In the genomic region with DNA sequence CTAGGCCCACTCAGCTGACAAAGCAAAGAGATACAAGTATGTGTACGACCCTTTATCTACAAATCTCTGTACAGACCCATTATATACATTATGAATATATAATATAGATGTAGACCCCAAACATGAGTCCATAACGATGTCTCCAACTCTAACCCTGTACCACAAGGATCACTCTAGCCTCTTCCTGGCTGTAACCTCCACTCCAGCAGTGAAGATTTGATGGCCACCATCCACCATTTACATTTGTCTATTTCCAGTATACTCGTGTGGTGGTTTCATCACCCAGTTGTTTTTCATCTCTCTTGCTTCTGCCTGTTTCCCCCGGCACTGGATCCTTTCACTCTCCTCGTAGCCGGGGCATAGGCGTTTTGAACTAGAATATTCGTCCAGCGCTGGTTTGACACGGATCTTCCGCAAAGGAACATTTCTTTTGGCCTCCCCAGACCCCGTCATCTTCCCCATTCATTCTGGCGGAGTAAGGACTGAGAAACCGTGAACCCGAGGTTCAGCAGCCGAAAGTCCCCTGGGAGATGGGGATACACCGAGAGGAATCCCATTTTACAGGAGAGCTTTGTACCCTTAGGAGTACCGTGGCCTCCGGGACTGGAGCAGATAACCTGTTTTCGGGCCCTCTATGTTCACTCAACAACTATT, we compare ENCODE assay signal across 9 cellular contexts. TPM values are rescaled to one million over a fixed set of nuclear protein-coding genes. Genes with fewer than 3 reads are reported as not detected.
DNase-seq lines count a peak whose midpoint lies in the region; ATAC-seq, FAIRE-seq and TF ChIP-seq lines count a peak whose summit lies in the region.
"Had no signal": no experiment of that assay in that cellular context is flagged by ENCODE, and none has a peak within 500 bp of the region (broad histone marks: within the 10 kb centered on the region; RNA-seq: fewer than 3 reads in every experiment).

No MANE protein-coding gene starts in this region.

- H3K36me3 ChIP-seq in heart left ventricle (no peaks in the 10 kb centered on the region), GM12878 (ENCODE audit: control insufficient read depth in 2 of 2, insufficient read depth in 2 of 2, low read length in 1 of 2) (no peaks in the 10 kb centered on the region), lung (ENCODE audit: control insufficient read depth in 2 of 2, insufficient read depth in 2 of 2, low read length in 2 of 2) (no peaks in the 10 kb centered on the region), vagina (no peaks in the 10 kb centered on the region)

- H3K27me3 ChIP-seq in heart left ventricle, result no peaks in the 10 kb centered on the region
- no peaks in the 10 kb centered on the region for H3K27me3 ChIP-seq in GM12878 (replicated peaks in 1 of 2; ENCODE audit: control insufficient read depth in 2 of 2, insufficient read depth in 2 of 2, low read length in 1 of 2)
- no peaks in the 10 kb centered on the region for H3K27me3 ChIP-seq in lung (ENCODE audit: control insufficient read depth, insufficient read depth)
- H3K27me3 ChIP-seq in vagina, result no peaks in the 10 kb centered on the region

- no peak for ATAC-seq in heart left ventricle
- ATAC-seq in left cardiac atrium, result no peak
- ATAC-seq in HG03196 (IDR thresholded peaks at IDR 0.05; ENCODE audit: unreplicated experiment), result peak; percentile 7
- peak; percentile 0; the same call in 1 of the 3 replicates for ATAC-seq in GM12878
- ATAC-seq in lung (ENCODE audit: insufficient read depth, low FRiP score), result no peak

- H3K9ac ChIP-seq in GM12878 (ENCODE audit: control insufficient read depth, insufficient read depth, low read length), result peak overlapping the region; percentile 81

- SMC1A ChIA-PET in GM12878 (lab: Charles Lee; ENCODE audit: uncharacterized antibody, unreplicated experiment), result interaction anchor here (0.7 to 13.1 kb wide), 5 partner anchors 29 to 273 kb away, joined by 3 to 225 read pairs (median 15); no protein-coding TSS in a partner anchor

- FAIRE-seq in GM12878 (lab: Jason Lieb, UNC), result peak; percentile 69
- FAIRE-seq: islet of Langerhans had no signal

- DNase-seq in heart left ventricle (no peak), left cardiac atrium (no peak), GM12878 (ENCODE audit: low read depth, low spot score) (no peak), lung (ENCODE audit: low spot score) (no peak), vagina (ENCODE audit: extremely low spot score in 2 of 2) (no peak), MV-4-11 (lab: John Stamatoyannopoulos, UW) (no peak), erythroblast (lab: John Stamatoyannopoulos, UW) (no peak)

- peak overlapping the region; percentile 64 for H3K4me2 ChIP-seq in GM12878 (ENCODE audit: control insufficient read depth, insufficient read depth)

- H2AFZ ChIP-seq in GM12878 (ENCODE audit: control insufficient read depth, low read depth, low read length), result peak overlapping the region; percentile 74

- POLR2A ChIA-PET in GM12878 (lab: Charles Lee), result interaction anchor here (1.0 to 22.7 kb wide), 5 partner anchors 13 to 71 kb away, joined by 3 to 347 read pairs (median 54); no protein-coding TSS in a partner anchor

- TF ChIP-seq POLR2A in heart left ventricle (IDR thresholded peaks at IDR 0.05), result no peak
- no peak for TF ChIP-seq POLR2A in GM12878 (IDR thresholded peaks at IDR 0.05; ENCODE audit: low read depth, low read length)
- no peak for TF ChIP-seq POLR2A in vagina (IDR thresholded peaks at IDR 0.05)
- TF ChIP-seq POLR2A in erythroblast (IDR thresholded peaks at IDR 0.05; ENCODE audit: low read length), result no peak

- CTCF ChIA-PET in GM12878 (lab: Yijun Ruan, JAX), result interaction anchor here (0.6 to 2.0 kb wide), 12 partner anchors 16 to 725 kb away, joined by 3 to 8 read pairs (median 4); no protein-coding TSS in a partner anchor

- TF ChIP-seq CTCF in heart left ventricle (IDR thresholded peaks at IDR 0.05), result no peak
- TF ChIP-seq CTCF in GM12878 (IDR thresholded peaks at IDR 0.05 in 2 of 3, conservative IDR thresholded peaks at IDR 0.05 in 1 of 3; ENCODE audit: control insufficient read depth in 2 of 3, extremely low read depth in 1 of 3, insufficient read depth in 1 of 3, low read depth in 3 of 3, low read length in 3 of 3), result no peak
- TF ChIP-seq CTCF in lung (IDR thresholded peaks at IDR 0.05; ENCODE audit: control extremely low read depth, extremely low read depth), result no peak
- no peak for TF ChIP-seq CTCF in vagina (IDR thresholded peaks at IDR 0.05)

- TSS peak; percentile 67 for BruUV-seq in GM12878 (replicated peaks; lab: Mats Ljungman, UMichigan)

- H3K79me2 ChIP-seq in GM12878 (ENCODE audit: control insufficient read depth, insufficient read depth, low read length), result peaks cover 40% of the 10 kb centered on the region

- H3K9me3 ChIP-seq in heart left ventricle (no peaks in the 10 kb centered on the region), GM12878 (replicated peaks; ENCODE audit: control insufficient read depth, insufficient read depth, low read length) (no peaks in the 10 kb centered on the region; the same call in 2 of the 3 replicates), lung (ENCODE audit: control insufficient read depth in 2 of 2, insufficient read depth in 1 of 2, low read length in 1 of 2) (no peaks in the 10 kb centered on the region), vagina (no peaks in the 10 kb centered on the region)

- RAD21 ChIA-PET in GM12878 (lab: Charles Lee; ENCODE audit: unreplicated experiment), result interaction anchor here (0.7 to 17.7 kb wide), 11 partner anchors 14 to 506 kb away, joined by 3 to 373 read pairs (median 6); no protein-coding TSS in a partner anchor

- H4K20me1 ChIP-seq in GM12878 (ENCODE audit: control insufficient read depth, insufficient read depth), result no peaks in the 10 kb centered on the region

- peaks cover 4 to 38% (median 25%) of the 10 kb centered on the region in 12 donors for H3K4me1 ChIP-seq in heart left ventricle
- H3K4me1 ChIP-seq in GM12878 (ENCODE audit: control insufficient read depth, insufficient read depth, low read length), result peaks cover 11% of the 10 kb centered on the region
- peaks cover 7 to 14% of the 10 kb centered on the region in 2 donors for H3K4me1 ChIP-seq in lung (ENCODE audit: control insufficient read depth in 2 of 2, insufficient read depth in 2 of 2, low read length in 2 of 2)
- H3K4me1 ChIP-seq in vagina, result peaks cover 20% of the 10 kb centered on the region

- 11 to 17% (median 15%) methylated on average over 17 to 20 of the region's 20 CpGs for WGBS in heart left ventricle, 4 donors
- WGBS in GM12878 (ENCODE audit: insufficient coverage, insufficient replicate concordance, low lambda C conversion rate, missing lambda C conversion rate), result 20% methylated on average over 20 of the region's 20 CpGs
- 11 to 12% methylated on average over 20 of the region's 20 CpGs for WGBS in lung, 2 donors

- H3K4me3 ChIP-seq in heart left ventricle, result peak overlapping the region; percentile 42 to 97 (median 76)
- H3K4me3 ChIP-seq in GM12878, result peak overlapping the region; percentile 85
- H3K4me3 ChIP-seq in lung, result peak overlapping the region; percentile 77
- peak overlapping the region; percentile 71 to 76 for H3K4me3 ChIP-seq in vagina

- no peak for TF ChIP-seq RAD21 in GM12878 (IDR thresholded peaks at IDR 0.05; ENCODE audit: insufficient read depth, low read depth, low read length)

- peak overlapping the region; percentile 79 to 97 (median 93) for H3K27ac ChIP-seq in heart left ventricle
- peak overlapping the region; percentile 70 for H3K27ac ChIP-seq in GM12878 (ENCODE audit: control insufficient read depth, insufficient read depth)
- H3K27ac ChIP-seq in lung (ENCODE audit: low read depth in 1 of 2, low read length in 1 of 2), result peak overlapping the region; percentile 94 to 99
- H3K27ac ChIP-seq in vagina, result peak overlapping the region; percentile 96

- in situ Hi-C loops in GM12878 (cut with MboI), result no loop called here

- intact Hi-C loops in heart left ventricle (cut with DNase I), result loop anchor here in 7 of 10 donors (1.0 to 10.0 kb wide), 7 partner anchors 34 to 128 kb away; no protein-coding TSS in a partner anchor
- intact Hi-C loops in left cardiac atrium (cut with DNase I), result loop anchor here (5.0 to 10.0 kb wide), 2 partner anchors 122 to 130 kb away; no protein-coding TSS in a partner anchor
- intact Hi-C loops in GM12878 (cut with micrococcal nuclease; ENCODE audit: unreplicated experiment), result loop anchor here (1.0 kb wide), 1 partner anchor 33 kb away; no protein-coding TSS in a partner anchor
- intact Hi-C loops in vagina (cut with DNase I), result loop anchor here (5.0 to 10.0 kb wide), 2 partner anchors 52 to 130 kb away; no protein-coding TSS in a partner anchor

- TF ChIP-seq EP300 in GM12878 (IDR thresholded peaks at IDR 0.05; ENCODE audit: borderline replicate concordance in 1 of 2, control insufficient read depth in 1 of 2, low read depth in 2 of 2, low read length in 2 of 2), result 0 out of 4 replicates have a peak, but pooled peaks of 1 of the 2 experiments have one; percentile 22

TF ChIP-seq in GM12878, 131 proteins besides CTCF, POLR2A, EP300 and RAD21 (continues in another document):
- TF ChIP-seq BHLHE40 (IDR thresholded peaks at IDR 0.05; ENCODE audit: borderline replicate concordance in 1 of 2, low read depth in 2 of 2, low read length in 1 of 2), result 0 out of 4 replicates have a peak, but pooled peaks of 1 of the 2 experiments have one; percentile 5
- TF ChIP-seq, protein P1, sequence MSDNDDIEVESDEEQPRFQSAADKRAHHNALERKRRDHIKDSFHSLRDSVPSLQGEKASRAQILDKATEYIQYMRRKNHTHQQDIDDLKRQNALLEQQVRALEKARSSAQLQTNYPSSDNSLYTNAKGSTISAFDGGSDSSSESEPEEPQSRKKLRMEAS (IDR thresholded peaks at IDR 0.05; ENCODE audit: low read depth, low read length), result no peak

RNA-seq across cellular contexts. Expression of a gene that starts 0.8 kb away (rescaled TPM):
- total RNA-seq in heart left ventricle (10 to 100 TPM; 45.4 to 99.1 (median 63.2) TPM), left cardiac atrium (10 to 100 TPM; 50.4 to 60.8 TPM), GM12878 (2014; rRNA removed) (49.0 and 50.6 TPM in 2 replicates), GM12878 (2014; rRNA removed; fragmentation: Illumina TruSeq; extraction: Trizol) (48.9 and 56.3 TPM in 2 replicates), GM12878 (2021) (87.3 and 96.4 TPM in 2 replicates), lung (100 to 1,000 TPM; 165 to 243 TPM), vagina (142 TPM)
- polyA plus RNA-seq in heart left ventricle (10 to 100 TPM; 35.2 to 50.9 TPM), GM12878 (2011; rRNA removed) (67.6 and 71.9 TPM in 2 replicates), GM12878 (2014; fragmentation: Illumina TruSeq; extraction: Trizol) (41.3 and 57.2 TPM in 2 replicates), GM12878 (2014; fragmentation: Nextera tagmentation; extraction: Ambion mirVana) (1 to 10 TPM; 5.1 to 5.8 TPM), GM12878 (2014; rRNA removed) (40.2 and 49.4 TPM in 2 replicates), GM12878 (2016; fragmentation: Nextera tagmentation; extraction: Ambion mirVana) (10 to 100 TPM in 1 of 2 experiments, 1 to 10 TPM in 1; 10.0 to 11.2 TPM), lung (10 to 100 TPM; 23.8 to 55.3 TPM)
- total RNA-seq in GM12878 (2013; cell fraction: nucleolus; rRNA removed), result 1,689 and 1,819 TPM in 2 replicates
- 62.6 TPM for polyA plus RNA-seq in GM12878 (2011; ENCODE audit: low read depth)
- 46.8 and 51.7 TPM in 2 replicates for polyA plus RNA-seq in GM12878 (2011; cell fraction: cytosol; rRNA removed)
- 366 and 390 TPM in 2 replicates for polyA plus RNA-seq in GM12878 (2011; cell fraction: nucleus; rRNA removed)
- 54.9 and 67.5 TPM in 2 replicates for polyA plus RNA-seq in GM12878 (2012)
- polyA minus RNA-seq in GM12878 (2011; rRNA and poly(A)+ RNA removed), result 414 and 436 TPM in 2 replicates
- polyA minus RNA-seq in GM12878 (2011; cell fraction: cytosol; rRNA and poly(A)+ RNA removed), result 45.6 and 49.8 TPM in 2 replicates
- polyA minus RNA-seq in GM12878 (2011; cell fraction: nucleus; rRNA and poly(A)+ RNA removed), result 344 and 514 TPM in 2 replicates

Comparison
In these comparisons a context has a peak if more than half of its experiments do, and no peak if none do; other contexts are left out.
1. ATAC-seq: peak in HG03196 (single experiment) and GM12878 (single experiment); none in heart left ventricle (0 of 4), left cardiac atrium (0 of 2) and lung (single experiment).
2. Peak in every context shown above with its lines, with median percentiles within 50 percentile points of each other: H3K27ac ChIP-seq and H3K4me3 ChIP-seq.